ENCODE assay signal across 13 cellular contexts in the genomic region with DNA sequence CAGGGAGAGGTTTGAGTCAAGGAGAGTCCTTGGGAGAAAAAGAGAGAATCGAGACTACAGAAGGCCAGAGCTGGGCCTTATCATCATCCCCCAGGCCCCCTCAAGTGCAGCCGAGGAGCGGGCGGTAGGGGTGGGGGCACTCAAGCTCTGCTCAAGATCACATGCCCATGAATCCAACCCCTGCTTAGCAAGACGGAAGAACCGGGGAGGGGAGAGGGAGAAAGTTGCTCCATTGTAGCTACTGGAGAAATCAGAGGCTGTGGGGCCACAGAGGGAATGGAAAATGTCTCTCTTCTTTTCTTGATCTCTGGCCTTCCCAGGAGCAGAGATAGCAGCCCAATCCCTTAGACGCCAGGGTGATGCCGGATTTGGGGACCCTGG. TPM values are rescaled to one million over a fixed set of nuclear protein-coding genes. Genes with fewer than 3 reads are reported as not detected.
A peak's percentile ranks its signal among the peaks of the same experiment; 100 is the strongest.
DNase-seq lines count a peak whose midpoint lies in the region; ATAC-seq, FAIRE-seq and TF ChIP-seq lines count a peak whose summit lies in the region.
"Had no signal": no experiment of that assay in that cellular context is flagged by ENCODE, and none has a peak within 500 bp of the region (broad histone marks: within the 10 kb centered on the region; RNA-seq: fewer than 3 reads in every experiment).

No MANE protein-coding gene starts in this region.

- no peaks in the 10 kb centered on the region for H4K20me1 ChIP-seq in DOHH2 (ENCODE audit: control insufficient read depth, insufficient read depth, low read depth, low read length)
- H4K20me1 ChIP-seq in OCI-LY7 (ENCODE audit: insufficient read depth, low read length), result no peaks in the 10 kb centered on the region

- peaks cover 23% of the 10 kb centered on the region for H3K4me1 Mint-ChIP-seq in osteocyte (ENCODE audit: unreplicated experiment)

- no peak for DNase-seq in OCI-LY7 (ENCODE audit: low spot score)
- peak; percentile 15 for DNase-seq in fibroblast of the aortic adventitia (ENCODE audit: low read depth)
- peak; percentile 3 for DNase-seq in pons (ENCODE audit: low spot score)
- no peak for DNase-seq in GM12892 (ENCODE audit: insufficient read length)
- DNase-seq in osteocyte (ENCODE audit: extremely low spot score, unreplicated experiment), result no peak
- DNase-seq in HUDEP-2 (lab: John Stamatoyannopoulos, UW; ENCODE audit: unreplicated experiment in 76 of 76), result no peak

- no peak overlapping the region for H3K4me3 Mint-ChIP-seq in osteocyte (ENCODE audit: unreplicated experiment)
- H3K4me3 Mint-ChIP-seq: activated CD8-positive, alpha-beta memory T cell treated with anti-CD3 and anti-CD28 coated beads, Interleukin-2, amount 10 ng/mL, durations not matched to agents 7 days and 5 days had no signal

- H3K4me1 ChIP-seq in DOHH2 (ENCODE audit: control insufficient read depth, low read length) (peaks cover 11% of the 10 kb centered on the region), OCI-LY7 (ENCODE audit: insufficient read depth, low read length, poor library complexity, severe bottlenecking) (peaks cover 6% of the 10 kb centered on the region)
- H3K4me1 ChIP-seq: BE2C had no signal

- no peak for ATAC-seq in HG02884 (IDR thresholded peaks at IDR 0.05; ENCODE audit: unreplicated experiment)

- H3K36me3 ChIP-seq in DOHH2 (ENCODE audit: control insufficient read depth, low read length), result no peaks in the 10 kb centered on the region
- H3K36me3 ChIP-seq in OCI-LY7 (ENCODE audit: insufficient read depth, low read length), result no peaks in the 10 kb centered on the region
- H3K36me3 ChIP-seq: BE2C had no signal

- no peak for FAIRE-seq in GM12892 (lab: Jason Lieb, UNC)
- FAIRE-seq: small intestine had no signal

- no peaks in the 10 kb centered on the region for H3K27me3 ChIP-seq in DOHH2 (ENCODE audit: control insufficient read depth, low read length)
- H3K27me3 ChIP-seq: BE2C, body of pancreas had no signal

- H3K27ac ChIP-seq in DOHH2 (ENCODE audit: low read depth, low read length), result no peak overlapping the region
- no peak overlapping the region for H3K27ac ChIP-seq in OCI-LY7 (ENCODE audit: low read depth, low read length, poor library complexity, severe bottlenecking)
- H3K27ac ChIP-seq: body of pancreas had no signal

- H3K9me2 ChIP-seq in DOHH2 (replicated peaks; ENCODE audit: control insufficient read depth, low read length) (no peaks in the 10 kb centered on the region), OCI-LY7 (ENCODE audit: insufficient read depth, low read length) (no peaks in the 10 kb centered on the region)

- no peaks in the 10 kb centered on the region for H3K9me3 ChIP-seq in DOHH2 (ENCODE audit: control insufficient read depth, insufficient read depth, low read length)
- H3K9me3 ChIP-seq in OCI-LY7 (ENCODE audit: low read length), result no peaks in the 10 kb centered on the region
- H3K9me3 ChIP-seq: BE2C, body of pancreas had no signal

- H3K4me2 ChIP-seq in DOHH2 (ENCODE audit: low read length) (0 out of 2 replicates have a peak overlapping the region, but pooled peaks have one; percentile 27), OCI-LY7 (ENCODE audit: low read length) (peak overlapping the region; percentile 16; the same call in 1 of the 2 replicates)

- no peaks in the 10 kb centered on the region for H3K27me3 Mint-ChIP-seq in osteocyte (ENCODE audit: unreplicated experiment)

- intact Hi-C loops in OCI-LY7 (cut with micrococcal nuclease; ENCODE audit: unreplicated experiment), result loop anchor here (1.0 to 5.0 kb wide), 4 partner anchors 45 to 240 kb away; partner anchors contain the start of gene STK11IP

- CTCF ChIA-PET in OCI-LY7 (lab: Charles Lee; ENCODE audit: unreplicated experiment), result interaction anchor here (1.2 kb wide), 1 partner anchor 12 kb away, joined by 3 read pairs; no protein-coding TSS in a partner anchor

- no peaks in the 10 kb centered on the region for H3K36me3 Mint-ChIP-seq in osteocyte (ENCODE audit: unreplicated experiment)
- H3K36me3 Mint-ChIP-seq: activated CD8-positive, alpha-beta memory T cell treated with anti-CD3 and anti-CD28 coated beads, Interleukin-2, amount 10 ng/mL, durations not matched to agents 7 days and 5 days; stimulated activated memory B cell treated with anti-CD40 and anti-IgM and Interleukin-4, amounts not matched to agents 10 μg/mL and 1 μg/mL and 100 μg/mL, for 72 hours had no signal

- H3K79me2 ChIP-seq in DOHH2 (ENCODE audit: control insufficient read depth, low read length) (no peaks in the 10 kb centered on the region), OCI-LY7 (ENCODE audit: insufficient read depth, low read depth, low read length) (no peaks in the 10 kb centered on the region)

- POLR2A ChIA-PET in OCI-LY7 (lab: Charles Lee), result interaction anchor here (0.7 to 1.0 kb wide), 2 partner anchors 143 to 364 kb away, joined by 3 read pairs; partner anchors contain the start of gene GMPPA

- H3K9me3 Mint-ChIP-seq in osteocyte (ENCODE audit: unreplicated experiment), result no peaks in the 10 kb centered on the region
- H3K9me3 Mint-ChIP-seq: stimulated activated memory B cell treated with anti-CD40 and anti-IgM and Interleukin-4, amounts not matched to agents 10 μg/mL and 1 μg/mL and 100 μg/mL, for 72 hours had no signal

- H3K4me3 ChIP-seq in DOHH2 (ENCODE audit: low read length), result no peak overlapping the region
- no peak overlapping the region for H3K4me3 ChIP-seq in OCI-LY7 (ENCODE audit: low read depth, low read length, poor library complexity, severe bottlenecking)
- H3K4me3 ChIP-seq in fibroblast of the aortic adventitia (ENCODE audit: low read depth, low read length), result no peak overlapping the region
- H3K4me3 ChIP-seq: body of pancreas had no signal

- TF ChIP-seq POLR2A in GM12892 (IDR thresholded peaks at IDR 0.05; ENCODE audit: low read depth, low read length), result no peak

- H3F3A ChIP-seq in DOHH2 (ENCODE audit: control insufficient read depth, insufficient read depth), result no peaks in the 10 kb centered on the region

- BruUV-seq in OCI-LY7 (replicated peaks; lab: Mats Ljungman, UMichigan), result no TSS peak

- no peak overlapping the region for H2AFZ ChIP-seq in OCI-LY7 (ENCODE audit: low read length)

- TF ChIP-seq CTCF in DOHH2 (IDR thresholded peaks at IDR 0.05; ENCODE audit: low read depth, low read length, poor library complexity, severe bottlenecking) (no peak), OCI-LY7 (conservative IDR thresholded peaks at IDR 0.05; ENCODE audit: low read length) (no peak), fibroblast of the aortic adventitia (IDR thresholded peaks at IDR 0.05; ENCODE audit: insufficient read depth, low read length) (no peak), osteocyte (IDR thresholded peaks at IDR 0.05) (no peak)

- H3K27ac Mint-ChIP-seq in osteocyte (ENCODE audit: unreplicated experiment), result no peak overlapping the region
- H3K27ac Mint-ChIP-seq: activated CD8-positive, alpha-beta memory T cell treated with anti-CD3 and anti-CD28 coated beads, Interleukin-2, amount 10 ng/mL, durations not matched to agents 7 days and 5 days had no signal

RNA-seq across cellular contexts. Expression of gene SLC4A3, which starts 14.6 kb away (rescaled TPM):
- total RNA-seq in OCI-LY7 (2014; rRNA removed; shearing (Covaris generic)), result 0.05 TPM in 1 of 2 replicates, not detected in the other
- total RNA-seq in OCI-LY7 (2022) (not detected in 2 replicates), fibroblast of the aortic adventitia (ENCODE audit: low replicate concordance) (2.5 and 14.7 TPM in 2 replicates), osteocyte (9.2 and 11.6 TPM in 2 replicates)
- not detected for polyA plus RNA-seq in GM12892 (2012; ENCODE audit: missing spikeins)
- total RNA-seq: activated CD8-positive, alpha-beta memory T cell treated with anti-CD3 and anti-CD28 coated beads, Interleukin-2, amount 10 ng/mL, durations not matched to agents 7 days and 5 days had no signal

RNA-seq across cellular contexts. Expression of gene STK11IP, which starts 44.4 kb away (rescaled TPM):
- total RNA-seq in OCI-LY7 (2014; rRNA removed; shearing (Covaris generic)), result 16.5 and 26.5 TPM in 2 replicates
- total RNA-seq in OCI-LY7 (2022) (30.7 and 37.6 TPM in 2 replicates), fibroblast of the aortic adventitia (ENCODE audit: low replicate concordance) (11.7 and 12.3 TPM in 2 replicates), osteocyte (40.3 and 42.7 TPM in 2 replicates)
- 10.4 TPM for polyA plus RNA-seq in GM12892 (2012; ENCODE audit: missing spikeins)

Comparison
In these comparisons a context has a peak if more than half of its experiments do, and no peak if none do; other contexts are left out.
1. DNase-seq: peak in fibroblast of the aortic adventitia (single experiment) and pons (single experiment); none in OCI-LY7 (single experiment), GM12892 (single experiment), osteocyte (single experiment) and HUDEP-2 (0 of 76).